8 cellular contexts compared by ENCODE assay signal in genomic region chr19:58546131-58546530, GRCh38. TPM values are rescaled to one million over a fixed set of nuclear protein-coding genes. Genes with fewer than 3 reads are reported as not detected.
DNase-seq lines count a peak whose midpoint lies in the region; ATAC-seq and TF ChIP-seq lines count a peak whose summit lies in the region.

No MANE protein-coding gene starts in this region.

- no peak for DNase-seq in BJ (ENCODE audit: low read depth)
- no peak for DNase-seq in LNCaP clone FGC (ENCODE audit: low read depth)
- no peak for DNase-seq in dorsolateral prefrontal cortex
- no peak for DNase-seq in natural killer cell treated with Interleukin-12 subunit alpha and Interleukin-12 subunit beta and Interleukin-15 and Interleukin-18, amount 100 ng/mL, for 72 hours (ENCODE audit: low spot score)
- DNase-seq in OCI-M1 (lab: John Stamatoyannopoulos, UW) = no peak
- DNase-seq in stimulated activated CD4-positive, alpha-beta T cell treated with anti-CD3 and anti-CD28 coated beads, Interleukin-2, amount 100 ng/mL, for 24 hours = no peak
- no peak for DNase-seq in NOMO-1 treated with dmso at 0.1 percent for 144 hours (lab: John Stamatoyannopoulos, UW; ENCODE audit: unreplicated experiment)

- peak overlapping the region; percentile 94 for H3K4me3 Mint-ChIP-seq in natural killer cell treated with Interleukin-12 subunit alpha and Interleukin-12 subunit beta and Interleukin-15 and Interleukin-18, amount 100 ng/mL, for 72 hours

- peaks cover 22% of the 10 kb centered on the region for H3K36me3 Mint-ChIP-seq in natural killer cell treated with Interleukin-12 subunit alpha and Interleukin-12 subunit beta and Interleukin-15 and Interleukin-18, amount 100 ng/mL, for 72 hours

- TF ChIP-seq CTCF in BJ (IDR thresholded peaks at IDR 0.05; ENCODE audit: insufficient read depth, low read depth, low read length) (no peak), LNCaP clone FGC (IDR thresholded peaks at IDR 0.05; ENCODE audit: control insufficient read depth, extremely low read depth, insufficient read depth) (no peak), dorsolateral prefrontal cortex (IDR thresholded peaks at IDR 0.05 in 54 of 56, conservative IDR thresholded peaks at IDR 0.05 in 2 of 56; ENCODE audit: low read depth in 1 of 56, partially characterized antibody in 56 of 56) (no peak)

- ATAC-seq in natural killer cell treated with Interleukin-12 subunit alpha and Interleukin-12 subunit beta and Interleukin-15 and Interleukin-18, amount 100 ng/mL, for 72 hours = no peak
- ATAC-seq in GM21723 (IDR thresholded peaks at IDR 0.05; ENCODE audit: unreplicated experiment) = no peak

- peaks cover 0 to 3% of the 10 kb centered on the region in 2 donors for H3K27me3 Mint-ChIP-seq in natural killer cell treated with Interleukin-12 subunit alpha and Interleukin-12 subunit beta and Interleukin-15 and Interleukin-18, amount 100 ng/mL, for 72 hours

- peak overlapping the region in 6 of 59 donors; percentile 19 to 99 (median 81) for H3K27ac ChIP-seq in dorsolateral prefrontal cortex

- H3K27me3 ChIP-seq in BJ (ENCODE audit: control insufficient read depth, insufficient read depth, low read length) (no peaks in the 10 kb centered on the region), dorsolateral prefrontal cortex (peaks cover 0 to 5% (median 0%) of the 10 kb centered on the region in 45 donors)

- H3K9me3 Mint-ChIP-seq in natural killer cell treated with Interleukin-12 subunit alpha and Interleukin-12 subunit beta and Interleukin-15 and Interleukin-18, amount 100 ng/mL, for 72 hours = no peaks in the 10 kb centered on the region

- peak overlapping the region; percentile 88 to 89 for H3K27ac Mint-ChIP-seq in natural killer cell treated with Interleukin-12 subunit alpha and Interleukin-12 subunit beta and Interleukin-15 and Interleukin-18, amount 100 ng/mL, for 72 hours

- CTCF ChIA-PET in BJ (lab: Yijun Ruan, JAX) = interaction anchor here (0.6 kb wide), 1 partner anchor 249 kb away, joined by 3 read pairs; no protein-coding TSS in a partner anchor

- intact Hi-C loops in dorsolateral prefrontal cortex (cut with DNase I) = no loop called here

- H3K36me3 ChIP-seq in BJ (ENCODE audit: control insufficient read depth, insufficient read depth, low read length) = peaks cover 41% of the 10 kb centered on the region

- POLR2A ChIA-PET in BJ (lab: Charles Lee) = no interaction called here

- peak overlapping the region; percentile 96 for H3K4me3 ChIP-seq in BJ (ENCODE audit: low read depth, low read length)
- H3K4me3 ChIP-seq in LNCaP clone FGC (ENCODE audit: low read depth, low read length) = peak overlapping the region; percentile 94
- H3K4me3 ChIP-seq in dorsolateral prefrontal cortex = peak overlapping the region in 57 of 59 donors; percentile 64 to 97 (median 84)

- peaks cover 29 to 40% of the 10 kb centered on the region in 2 donors for H3K4me1 Mint-ChIP-seq in natural killer cell treated with Interleukin-12 subunit alpha and Interleukin-12 subunit beta and Interleukin-15 and Interleukin-18, amount 100 ng/mL, for 72 hours (ENCODE audit: low read depth in 2 of 2)

RNA-seq across cellular contexts. Expression of gene TRIM28, which starts 2.3 kb away (rescaled TPM):
- 210 and 476 TPM in 2 replicates for polyA plus RNA-seq in BJ (2011; rRNA removed)
- polyA minus RNA-seq in BJ (2011; rRNA and poly(A)+ RNA removed) = 908 and 1,175 TPM in 2 replicates
- 100 to 1,000 TPM; 130 to 228 (median 176) TPM for total RNA-seq in dorsolateral prefrontal cortex
- 100 to 1,000 TPM; 424 to 774 TPM for total RNA-seq in natural killer cell treated with Interleukin-12 subunit alpha and Interleukin-12 subunit beta and Interleukin-15 and Interleukin-18, amount 100 ng/mL, for 72 hours

RNA-seq across cellular contexts. Expression of gene CHMP2A, which starts 8.8 kb away (rescaled TPM):
- polyA plus RNA-seq in BJ (2011; rRNA removed) = 153 and 174 TPM in 2 replicates
- polyA minus RNA-seq in BJ (2011; rRNA and poly(A)+ RNA removed) = 85.9 and 104 TPM in 2 replicates
- 100 to 1,000 TPM in 58 of 120 experiments, 10 to 100 TPM in 62; 72.8 to 126 (median 99.8) TPM for total RNA-seq in dorsolateral prefrontal cortex
- total RNA-seq in natural killer cell treated with Interleukin-12 subunit alpha and Interleukin-12 subunit beta and Interleukin-15 and Interleukin-18, amount 100 ng/mL, for 72 hours = 10 to 100 TPM; 60.2 to 99.9 TPM

RNA-seq across cellular contexts. Expression of gene UBE2M, which starts 12.3 kb away (rescaled TPM):
- 66.6 and 76.3 TPM in 2 replicates for polyA plus RNA-seq in BJ (2011; rRNA removed)
- polyA minus RNA-seq in BJ (2011; rRNA and poly(A)+ RNA removed) = 53.8 and 64.6 TPM in 2 replicates
- total RNA-seq in dorsolateral prefrontal cortex = 100 to 1,000 TPM in 116 of 120 experiments, 10 to 100 TPM in 4; 77.3 to 195 (median 134) TPM
- 100 to 1,000 TPM; 161 to 183 TPM for total RNA-seq in natural killer cell treated with Interleukin-12 subunit alpha and Interleukin-12 subunit beta and Interleukin-15 and Interleukin-18, amount 100 ng/mL, for 72 hours

RNA-seq across cellular contexts. Expression of gene ZBTB45, which starts 26.5 kb away (rescaled TPM):
- 5.2 and 9.5 TPM in 2 replicates for polyA plus RNA-seq in BJ (2011; rRNA removed)
- polyA minus RNA-seq in BJ (2011; rRNA and poly(A)+ RNA removed) = 4.3 and 4.9 TPM in 2 replicates
- total RNA-seq in dorsolateral prefrontal cortex = 10 to 100 TPM; 13.0 to 30.6 (median 19.7) TPM
- total RNA-seq in natural killer cell treated with Interleukin-12 subunit alpha and Interleukin-12 subunit beta and Interleukin-15 and Interleukin-18, amount 100 ng/mL, for 72 hours = 10 to 100 TPM; 18.0 to 25.9 TPM

RNA-seq across cellular contexts. Expression of gene MZF1, which starts 27.0 kb away (rescaled TPM):
- polyA plus RNA-seq in BJ (2011; rRNA removed) = 8.4 and 12.5 TPM in 2 replicates
- 5.9 and 7.0 TPM in 2 replicates for polyA minus RNA-seq in BJ (2011; rRNA and poly(A)+ RNA removed)
- 10 to 100 TPM; 26.3 to 56.0 (median 39.2) TPM for total RNA-seq in dorsolateral prefrontal cortex
- 10 to 100 TPM; 20.9 to 28.8 TPM for total RNA-seq in natural killer cell treated with Interleukin-12 subunit alpha and Interleukin-12 subunit beta and Interleukin-15 and Interleukin-18, amount 100 ng/mL, for 72 hours
